In the genomic region with DNA sequence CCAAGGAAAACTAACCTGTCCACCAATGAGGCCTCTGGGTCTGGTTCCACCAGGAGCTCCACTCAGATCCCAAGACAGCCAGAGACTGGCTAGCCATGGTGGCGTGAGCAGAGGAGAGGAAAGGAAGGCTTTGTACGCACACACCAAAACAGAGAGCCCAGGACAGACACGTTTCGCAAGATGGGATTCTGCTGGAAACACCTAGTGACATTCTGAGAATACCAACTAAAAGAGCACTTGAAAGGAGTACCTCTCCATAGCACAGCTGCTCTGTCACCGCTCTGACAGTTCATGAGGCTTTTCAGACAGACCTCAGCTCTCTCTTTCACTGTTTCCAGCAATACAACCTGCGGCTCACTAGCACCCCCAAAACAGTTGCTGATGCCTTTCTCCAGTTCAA, we compare ENCODE assay signal across 18 cellular contexts.
"Had no signal": no experiment of that assay in that cellular context is flagged by ENCODE, and none has a peak within 500 bp of the region (broad histone marks: within the 10 kb centered on the region; RNA-seq: fewer than 3 reads in every experiment).

No MANE protein-coding gene starts in this region.

- ATAC-seq: body of pancreas had no signal

- H3K27me3 ChIP-seq: adrenal gland, body of pancreas, right atrium auricular region, upper lobe of left lung had no signal

- H3K9me3 ChIP-seq: adrenal gland, body of pancreas, right atrium auricular region, upper lobe of left lung had no signal

- H3K4me1 ChIP-seq: adrenal gland, body of pancreas, right atrium auricular region, upper lobe of left lung had no signal

- H3K27me3 Mint-ChIP-seq: naive B cell had no signal

- H3K4me3 ChIP-seq: adrenal gland, body of pancreas, right atrium auricular region, upper lobe of left lung had no signal

- H3K36me3 ChIP-seq: adrenal gland, right atrium auricular region, upper lobe of left lung had no signal

- H3K27ac ChIP-seq: adrenal gland, body of pancreas, right atrium auricular region, upper lobe of left lung, VCaP had no signal

- DNase-seq: activated CD4-positive, alpha-beta T cell treated with anti-CD3 and anti-CD28 coated beads for 4 hours; activated effector memory CD4-positive, alpha-beta T cell treated with Interleukin-2 at 50 U/mL for 16 hours; activated T-cell treated with anti-CD3 and anti-CD28 coated beads for 4 hours; adrenal gland; body of pancreas; cerebellar nuclear complex; dermis blood vessel endothelial cell; hypothalamus; kidney glomerular epithelial cell; naive B cell; nucleus accumbens; SHP77 treated with DMSO at 0.1 percent for 48 hours; small intestine; substantia nigra; T1000 had no signal
